In the genomic region with DNA sequence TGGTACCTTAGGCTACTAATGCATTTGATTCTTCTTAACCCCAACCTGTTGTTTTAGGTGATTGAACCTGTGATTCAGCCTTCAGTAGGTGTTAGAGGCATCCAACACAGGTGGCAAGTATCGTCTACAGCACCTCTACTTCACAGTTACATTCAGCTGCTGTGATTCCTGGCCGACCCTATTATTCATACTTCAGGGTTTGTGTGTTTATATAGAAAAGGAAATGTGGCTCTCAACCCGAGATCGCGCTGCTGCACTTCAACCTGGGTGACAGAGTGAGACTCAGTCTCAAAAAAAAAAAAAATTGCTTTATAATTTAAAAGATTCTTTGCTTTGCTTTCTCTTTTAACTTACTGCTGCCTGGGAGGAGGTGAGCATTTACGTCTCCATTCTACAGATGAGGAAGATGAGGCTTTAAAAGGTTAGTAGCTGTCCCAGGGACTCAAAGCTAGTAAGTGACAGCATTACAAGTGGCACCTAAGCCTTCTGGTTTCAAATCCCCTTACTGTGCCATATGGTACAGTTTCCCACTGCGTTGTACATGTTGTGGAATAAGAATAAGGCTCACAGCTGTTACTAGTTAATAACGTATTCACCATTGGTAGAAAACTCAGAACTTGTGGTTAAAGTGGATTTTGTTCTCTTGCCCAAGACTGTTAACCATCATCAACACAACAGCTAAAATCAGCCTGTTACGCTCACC, we compare ENCODE assay signal across 1 cellular context.
TF ChIP-seq lines count a peak whose summit lies in the region.

No MANE protein-coding gene starts in this region.

TF ChIP-seq in GM12878, 131 proteins besides CTCF, POLR2A, EP300 and RAD21 (continued from another document):
- TF ChIP-seq, protein P1, sequence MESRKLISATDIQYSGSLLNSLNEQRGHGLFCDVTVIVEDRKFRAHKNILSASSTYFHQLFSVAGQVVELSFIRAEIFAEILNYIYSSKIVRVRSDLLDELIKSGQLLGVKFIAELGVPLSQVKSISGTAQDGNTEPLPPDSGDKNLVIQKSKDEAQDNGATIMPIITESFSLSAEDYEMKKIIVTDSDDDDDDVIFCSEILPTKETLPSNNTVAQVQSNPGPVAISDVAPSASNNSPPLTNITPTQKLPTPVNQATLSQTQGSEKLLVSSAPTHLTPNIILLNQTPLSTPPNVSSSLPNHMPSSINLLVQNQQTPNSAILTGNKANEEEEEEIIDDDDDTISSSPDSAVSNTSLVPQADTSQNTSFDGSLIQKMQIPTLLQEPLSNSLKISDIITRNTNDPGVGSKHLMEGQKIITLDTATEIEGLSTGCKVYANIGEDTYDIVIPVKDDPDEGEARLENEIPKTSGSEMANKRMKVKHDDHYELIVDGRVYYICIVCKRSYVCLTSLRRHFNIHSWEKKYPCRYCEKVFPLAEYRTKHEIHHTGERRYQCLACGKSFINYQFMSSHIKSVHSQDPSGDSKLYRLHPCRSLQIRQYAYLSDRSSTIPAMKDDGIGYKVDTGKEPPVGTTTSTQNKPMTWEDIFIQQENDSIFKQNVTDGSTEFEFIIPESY (IDR thresholded peaks at IDR 0.05) = no peak
- TF ChIP-seq, protein P2, sequence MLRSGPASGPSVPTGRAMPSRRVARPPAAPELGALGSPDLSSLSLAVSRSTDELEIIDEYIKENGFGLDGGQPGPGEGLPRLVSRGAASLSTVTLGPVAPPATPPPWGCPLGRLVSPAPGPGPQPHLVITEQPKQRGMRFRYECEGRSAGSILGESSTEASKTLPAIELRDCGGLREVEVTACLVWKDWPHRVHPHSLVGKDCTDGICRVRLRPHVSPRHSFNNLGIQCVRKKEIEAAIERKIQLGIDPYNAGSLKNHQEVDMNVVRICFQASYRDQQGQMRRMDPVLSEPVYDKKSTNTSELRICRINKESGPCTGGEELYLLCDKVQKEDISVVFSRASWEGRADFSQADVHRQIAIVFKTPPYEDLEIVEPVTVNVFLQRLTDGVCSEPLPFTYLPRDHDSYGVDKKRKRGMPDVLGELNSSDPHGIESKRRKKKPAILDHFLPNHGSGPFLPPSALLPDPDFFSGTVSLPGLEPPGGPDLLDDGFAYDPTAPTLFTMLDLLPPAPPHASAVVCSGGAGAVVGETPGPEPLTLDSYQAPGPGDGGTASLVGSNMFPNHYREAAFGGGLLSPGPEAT (IDR thresholded peaks at IDR 0.05; ENCODE audit: low read depth) = no peak
- no peak for TF ChIP-seq HDAC6 (IDR thresholded peaks at IDR 0.05; ENCODE audit: unreplicated experiment)
- TF ChIP-seq SREBF1 (IDR thresholded peaks at IDR 0.05; ENCODE audit: low read length) = no peak
- TF ChIP-seq MEF2B (IDR thresholded peaks at IDR 0.05; ENCODE audit: partially characterized antibody, poor library complexity, severe bottlenecking) = no peak
- TF ChIP-seq FOXK2 (IDR thresholded peaks at IDR 0.05) = no peak
- TF ChIP-seq, protein P3, sequence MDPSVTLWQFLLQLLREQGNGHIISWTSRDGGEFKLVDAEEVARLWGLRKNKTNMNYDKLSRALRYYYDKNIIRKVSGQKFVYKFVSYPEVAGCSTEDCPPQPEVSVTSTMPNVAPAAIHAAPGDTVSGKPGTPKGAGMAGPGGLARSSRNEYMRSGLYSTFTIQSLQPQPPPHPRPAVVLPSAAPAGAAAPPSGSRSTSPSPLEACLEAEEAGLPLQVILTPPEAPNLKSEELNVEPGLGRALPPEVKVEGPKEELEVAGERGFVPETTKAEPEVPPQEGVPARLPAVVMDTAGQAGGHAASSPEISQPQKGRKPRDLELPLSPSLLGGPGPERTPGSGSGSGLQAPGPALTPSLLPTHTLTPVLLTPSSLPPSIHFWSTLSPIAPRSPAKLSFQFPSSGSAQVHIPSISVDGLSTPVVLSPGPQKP (IDR thresholded peaks at IDR 0.05; ENCODE audit: low read depth, low read length) = no peak
- no peak for TF ChIP-seq CREM (IDR thresholded peaks at IDR 0.05; ENCODE audit: low read depth)
- TF ChIP-seq, protein P4, sequence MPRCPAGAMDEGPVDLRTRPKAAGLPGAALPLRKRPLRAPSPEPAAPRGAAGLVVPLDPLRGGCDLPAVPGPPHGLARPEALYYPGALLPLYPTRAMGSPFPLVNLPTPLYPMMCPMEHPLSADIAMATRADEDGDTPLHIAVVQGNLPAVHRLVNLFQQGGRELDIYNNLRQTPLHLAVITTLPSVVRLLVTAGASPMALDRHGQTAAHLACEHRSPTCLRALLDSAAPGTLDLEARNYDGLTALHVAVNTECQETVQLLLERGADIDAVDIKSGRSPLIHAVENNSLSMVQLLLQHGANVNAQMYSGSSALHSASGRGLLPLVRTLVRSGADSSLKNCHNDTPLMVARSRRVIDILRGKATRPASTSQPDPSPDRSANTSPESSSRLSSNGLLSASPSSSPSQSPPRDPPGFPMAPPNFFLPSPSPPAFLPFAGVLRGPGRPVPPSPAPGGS (IDR thresholded peaks at IDR 0.05; ENCODE audit: borderline replicate concordance, insufficient read depth, low read depth, low read length, poor library complexity, severe bottlenecking) = no peak
- TF ChIP-seq SMAD1 (IDR thresholded peaks at IDR 0.05; ENCODE audit: low read depth, partially characterized antibody) = no peak
- TF ChIP-seq, protein P5, sequence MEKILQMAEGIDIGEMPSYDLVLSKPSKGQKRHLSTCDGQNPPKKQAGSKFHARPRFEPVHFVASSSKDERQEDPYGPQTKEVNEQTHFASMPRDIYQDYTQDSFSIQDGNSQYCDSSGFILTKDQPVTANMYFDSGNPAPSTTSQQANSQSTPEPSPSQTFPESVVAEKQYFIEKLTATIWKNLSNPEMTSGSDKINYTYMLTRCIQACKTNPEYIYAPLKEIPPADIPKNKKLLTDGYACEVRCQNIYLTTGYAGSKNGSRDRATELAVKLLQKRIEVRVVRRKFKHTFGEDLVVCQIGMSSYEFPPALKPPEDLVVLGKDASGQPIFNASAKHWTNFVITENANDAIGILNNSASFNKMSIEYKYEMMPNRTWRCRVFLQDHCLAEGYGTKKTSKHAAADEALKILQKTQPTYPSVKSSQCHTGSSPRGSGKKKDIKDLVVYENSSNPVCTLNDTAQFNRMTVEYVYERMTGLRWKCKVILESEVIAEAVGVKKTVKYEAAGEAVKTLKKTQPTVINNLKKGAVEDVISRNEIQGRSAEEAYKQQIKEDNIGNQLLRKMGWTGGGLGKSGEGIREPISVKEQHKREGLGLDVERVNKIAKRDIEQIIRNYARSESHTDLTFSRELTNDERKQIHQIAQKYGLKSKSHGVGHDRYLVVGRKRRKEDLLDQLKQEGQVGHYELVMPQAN (conservative IDR thresholded peaks at IDR 0.05) = no peak
- TF ChIP-seq ZNF207 (IDR thresholded peaks at IDR 0.05; ENCODE audit: borderline replicate concordance) = no peak
- 0 out of 2 replicates have a peak, but pooled peaks have one; percentile 41 for TF ChIP-seq IRF4 (IDR thresholded peaks at IDR 0.05; ENCODE audit: low read depth, low read length)
- TF ChIP-seq, protein P6, sequence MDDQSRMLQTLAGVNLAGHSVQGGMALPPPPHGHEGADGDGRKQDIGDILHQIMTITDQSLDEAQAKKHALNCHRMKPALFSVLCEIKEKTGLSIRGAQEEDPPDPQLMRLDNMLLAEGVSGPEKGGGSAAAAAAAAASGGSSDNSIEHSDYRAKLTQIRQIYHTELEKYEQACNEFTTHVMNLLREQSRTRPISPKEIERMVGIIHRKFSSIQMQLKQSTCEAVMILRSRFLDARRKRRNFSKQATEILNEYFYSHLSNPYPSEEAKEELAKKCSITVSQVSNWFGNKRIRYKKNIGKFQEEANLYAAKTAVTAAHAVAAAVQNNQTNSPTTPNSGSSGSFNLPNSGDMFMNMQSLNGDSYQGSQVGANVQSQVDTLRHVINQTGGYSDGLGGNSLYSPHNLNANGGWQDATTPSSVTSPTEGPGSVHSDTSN (IDR thresholded peaks at IDR 0.05; ENCODE audit: insufficient replicate concordance, low read depth, low read length) = no peak
- TF ChIP-seq, protein P7, sequence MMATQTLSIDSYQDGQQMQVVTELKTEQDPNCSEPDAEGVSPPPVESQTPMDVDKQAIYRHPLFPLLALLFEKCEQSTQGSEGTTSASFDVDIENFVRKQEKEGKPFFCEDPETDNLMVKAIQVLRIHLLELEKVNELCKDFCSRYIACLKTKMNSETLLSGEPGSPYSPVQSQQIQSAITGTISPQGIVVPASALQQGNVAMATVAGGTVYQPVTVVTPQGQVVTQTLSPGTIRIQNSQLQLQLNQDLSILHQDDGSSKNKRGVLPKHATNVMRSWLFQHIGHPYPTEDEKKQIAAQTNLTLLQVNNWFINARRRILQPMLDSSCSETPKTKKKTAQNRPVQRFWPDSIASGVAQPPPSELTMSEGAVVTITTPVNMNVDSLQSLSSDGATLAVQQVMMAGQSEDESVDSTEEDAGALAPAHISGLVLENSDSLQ (IDR thresholded peaks at IDR 0.05) = peak; percentile 35
- TF ChIP-seq WRNIP1 (IDR thresholded peaks at IDR 0.05; ENCODE audit: borderline replicate concordance, low read depth, low read length) = no peak
- no peak for TF ChIP-seq PAX5 (IDR thresholded peaks at IDR 0.05; ENCODE audit: borderline replicate concordance, low read depth, low read length)
- TF ChIP-seq SMC3 (IDR thresholded peaks at IDR 0.05; ENCODE audit: borderline replicate concordance, low read length) = no peak
- no peak for TF ChIP-seq KAT2A (conservative IDR thresholded peaks at IDR 0.05; ENCODE audit: control insufficient read depth, low read depth, low read length)
- TF ChIP-seq JUNB (IDR thresholded peaks at IDR 0.05) = no peak
- TF ChIP-seq EZH2 (IDR thresholded peaks at IDR 0.05; ENCODE audit: borderline replicate concordance, control insufficient read depth, low read depth, low read length) = no peak
- no peak for TF ChIP-seq ZBED1 (IDR thresholded peaks at IDR 0.05; ENCODE audit: borderline replicate concordance)
- no peak for TF ChIP-seq CHD2 (IDR thresholded peaks at IDR 0.05; ENCODE audit: borderline replicate concordance, low read depth, low read length)
